ENCODE assay signal across 1 cellular context in the genomic region with DNA sequence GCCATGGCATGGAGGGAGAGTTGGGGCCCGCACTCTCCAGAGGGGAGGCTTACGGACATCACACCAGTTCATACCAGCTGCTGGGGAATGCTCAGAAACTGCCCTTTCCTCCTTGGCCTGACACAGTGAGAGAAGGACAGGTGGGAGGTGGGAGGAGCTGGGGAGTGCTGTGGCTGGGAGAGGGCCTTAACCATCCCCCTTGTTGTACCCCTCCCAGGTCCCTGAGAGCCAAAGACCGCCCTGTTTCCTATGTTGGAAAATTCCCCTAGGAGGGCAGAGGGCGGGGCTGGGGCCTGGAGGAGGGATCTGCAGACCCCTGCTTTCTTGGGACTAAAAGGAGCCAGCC.
A peak's percentile ranks its signal among the peaks of the same experiment; 100 is the strongest.
TF ChIP-seq lines count a peak whose summit lies in the region.

No MANE protein-coding gene starts in this region.

TF ChIP-seq in HEK293, 187 proteins besides CTCF, POLR2A, EP300 and RAD21:
- TF ChIP-seq ZFP41 (tag by site-specific recombination; IDR thresholded peaks at IDR 0.05; ENCODE audit: borderline replicate concordance) = no peak
- peak; percentile 14; the same call in 1 of the 2 replicates for TF ChIP-seq ZFHX2 (tag by site-specific recombination; conservative IDR thresholded peaks at IDR 0.05)
- 0 out of 2 replicates have a peak, but pooled peaks have one; percentile 12 for TF ChIP-seq GLIS2 (tag by site-specific recombination; IDR thresholded peaks at IDR 0.05)
